Comparison of ENCODE assay signal across 1 cellular context in the genomic region with DNA sequence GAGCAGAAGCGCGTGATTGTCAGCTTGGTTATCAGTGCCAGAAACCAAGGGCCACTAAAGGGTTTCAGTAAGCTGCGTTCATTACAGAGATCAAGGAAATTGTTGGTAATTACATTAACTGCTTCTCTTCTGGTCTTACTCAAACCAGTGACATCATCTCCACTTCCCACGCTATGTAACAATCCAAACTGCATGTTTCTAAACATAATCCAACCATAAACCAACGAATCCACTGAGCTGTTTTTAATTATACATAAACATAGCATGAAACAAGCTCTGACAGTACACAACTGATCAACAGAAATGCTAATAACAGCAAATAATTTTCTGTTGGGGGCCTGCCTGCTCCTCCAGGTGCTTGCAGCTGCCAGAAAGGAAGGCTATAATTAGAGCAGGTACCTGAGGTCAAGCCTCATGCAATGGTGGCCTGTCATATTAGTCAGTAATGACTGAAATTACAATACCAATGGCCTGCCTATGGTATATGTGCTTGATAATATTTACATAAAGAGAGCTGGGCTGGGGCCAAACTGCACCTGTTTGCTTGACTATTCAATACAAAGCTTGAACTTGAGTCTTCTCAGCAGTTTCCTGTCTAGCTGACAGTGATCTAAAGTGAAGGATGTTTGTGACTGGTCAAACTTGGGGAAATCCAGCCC.
TF ChIP-seq lines count a peak whose summit lies in the region.

No MANE protein-coding gene starts in this region.

TF ChIP-seq in HepG2, 621 proteins besides CTCF, POLR2A, EP300 and RAD21 (continued from another document and continues in another):
- TF ChIP-seq ZNF225 (CRISPR knock-in tag; IDR thresholded peaks at IDR 0.05) (no peak), NR2F6 (IDR thresholded peaks at IDR 0.05) (no peak), NR2F6 (CRISPR knock-in tag; IDR thresholded peaks at IDR 0.05) (no peak), ZEB1 (IDR thresholded peaks at IDR 0.05; ENCODE audit: insufficient replicate concordance, low read depth) (no peak), ZSCAN29 (CRISPR knock-in tag; conservative IDR thresholded peaks at IDR 0.05) (no peak), CBFB (CRISPR knock-in tag; IDR thresholded peaks at IDR 0.05) (no peak), KLF16 (CRISPR knock-in tag; IDR thresholded peaks at IDR 0.05) (no peak), FOSL1 (CRISPR knock-in tag; IDR thresholded peaks at IDR 0.05; ENCODE audit: borderline replicate concordance) (no peak), NR2C2 (CRISPR knock-in tag; IDR thresholded peaks at IDR 0.05; ENCODE audit: borderline replicate concordance) (no peak), ZNF547 (CRISPR knock-in tag; IDR thresholded peaks at IDR 0.05) (no peak), ZNF652 (CRISPR knock-in tag; IDR thresholded peaks at IDR 0.05; ENCODE audit: borderline replicate concordance, low read depth) (no peak), ZNF333 (CRISPR knock-in tag; IDR thresholded peaks at IDR 0.05; ENCODE audit: borderline replicate concordance) (no peak), KLF9 (CRISPR knock-in tag; IDR thresholded peaks at IDR 0.05; ENCODE audit: low read depth) (no peak), AGO1 (IDR thresholded peaks at IDR 0.05; ENCODE audit: low read depth, low read length, poor library complexity, severe bottlenecking) (no peak), ZNF713 (CRISPR knock-in tag; IDR thresholded peaks at IDR 0.05) (no peak), RFXAP (CRISPR knock-in tag; IDR thresholded peaks at IDR 0.05; ENCODE audit: borderline replicate concordance) (no peak), FOXP1 (IDR thresholded peaks at IDR 0.05) (no peak), FOXP1 (CRISPR knock-in tag; IDR thresholded peaks at IDR 0.05) (no peak), ZNF432 (CRISPR knock-in tag; IDR thresholded peaks at IDR 0.05; ENCODE audit: borderline replicate concordance) (no peak), XRCC5 (optimal IDR thresholded peaks at IDR 0.05; ENCODE audit: low read length) (no peak), ZSCAN30 (CRISPR knock-in tag; IDR thresholded peaks at IDR 0.05) (no peak), ZNF326 (CRISPR knock-in tag; IDR thresholded peaks at IDR 0.05; ENCODE audit: borderline replicate concordance) (no peak), ZBTB3 (CRISPR knock-in tag; IDR thresholded peaks at IDR 0.05; ENCODE audit: borderline replicate concordance, low read depth) (peak; percentile 56; the same call in 1 of the 2 replicates)
- TF ChIP-seq, protein P1, sequence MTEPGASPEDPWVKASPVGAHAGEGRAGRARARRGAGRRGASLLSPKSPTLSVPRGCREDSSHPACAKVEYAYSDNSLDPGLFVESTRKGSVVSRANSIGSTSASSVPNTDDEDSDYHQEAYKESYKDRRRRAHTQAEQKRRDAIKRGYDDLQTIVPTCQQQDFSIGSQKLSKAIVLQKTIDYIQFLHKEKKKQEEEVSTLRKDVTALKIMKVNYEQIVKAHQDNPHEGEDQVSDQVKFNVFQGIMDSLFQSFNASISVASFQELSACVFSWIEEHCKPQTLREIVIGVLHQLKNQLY (CRISPR knock-in tag; IDR thresholded peaks at IDR 0.05): no peak
- TF ChIP-seq, protein P2, sequence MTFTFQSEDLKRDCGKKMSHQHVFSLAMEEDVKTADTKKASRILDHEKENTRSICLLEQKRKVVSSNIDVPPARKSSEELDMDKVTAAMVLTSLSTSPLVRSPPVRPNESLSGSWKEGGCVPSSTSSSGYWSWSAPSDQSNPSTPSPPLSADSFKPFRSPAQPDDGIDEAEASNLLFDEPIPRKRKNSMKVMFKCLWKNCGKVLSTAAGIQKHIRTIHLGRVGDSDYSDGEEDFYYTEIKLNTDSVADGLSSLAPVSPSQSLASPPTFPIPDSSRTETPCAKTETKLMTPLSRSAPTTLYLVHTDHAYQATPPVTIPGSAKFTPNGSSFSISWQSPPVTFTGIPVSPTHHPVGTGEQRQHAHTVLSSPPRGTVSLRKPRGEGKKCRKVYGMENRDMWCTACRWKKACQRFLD (CRISPR knock-in tag; IDR thresholded peaks at IDR 0.05; ENCODE audit: borderline replicate concordance): no peak
- TF ChIP-seq, protein P3, sequence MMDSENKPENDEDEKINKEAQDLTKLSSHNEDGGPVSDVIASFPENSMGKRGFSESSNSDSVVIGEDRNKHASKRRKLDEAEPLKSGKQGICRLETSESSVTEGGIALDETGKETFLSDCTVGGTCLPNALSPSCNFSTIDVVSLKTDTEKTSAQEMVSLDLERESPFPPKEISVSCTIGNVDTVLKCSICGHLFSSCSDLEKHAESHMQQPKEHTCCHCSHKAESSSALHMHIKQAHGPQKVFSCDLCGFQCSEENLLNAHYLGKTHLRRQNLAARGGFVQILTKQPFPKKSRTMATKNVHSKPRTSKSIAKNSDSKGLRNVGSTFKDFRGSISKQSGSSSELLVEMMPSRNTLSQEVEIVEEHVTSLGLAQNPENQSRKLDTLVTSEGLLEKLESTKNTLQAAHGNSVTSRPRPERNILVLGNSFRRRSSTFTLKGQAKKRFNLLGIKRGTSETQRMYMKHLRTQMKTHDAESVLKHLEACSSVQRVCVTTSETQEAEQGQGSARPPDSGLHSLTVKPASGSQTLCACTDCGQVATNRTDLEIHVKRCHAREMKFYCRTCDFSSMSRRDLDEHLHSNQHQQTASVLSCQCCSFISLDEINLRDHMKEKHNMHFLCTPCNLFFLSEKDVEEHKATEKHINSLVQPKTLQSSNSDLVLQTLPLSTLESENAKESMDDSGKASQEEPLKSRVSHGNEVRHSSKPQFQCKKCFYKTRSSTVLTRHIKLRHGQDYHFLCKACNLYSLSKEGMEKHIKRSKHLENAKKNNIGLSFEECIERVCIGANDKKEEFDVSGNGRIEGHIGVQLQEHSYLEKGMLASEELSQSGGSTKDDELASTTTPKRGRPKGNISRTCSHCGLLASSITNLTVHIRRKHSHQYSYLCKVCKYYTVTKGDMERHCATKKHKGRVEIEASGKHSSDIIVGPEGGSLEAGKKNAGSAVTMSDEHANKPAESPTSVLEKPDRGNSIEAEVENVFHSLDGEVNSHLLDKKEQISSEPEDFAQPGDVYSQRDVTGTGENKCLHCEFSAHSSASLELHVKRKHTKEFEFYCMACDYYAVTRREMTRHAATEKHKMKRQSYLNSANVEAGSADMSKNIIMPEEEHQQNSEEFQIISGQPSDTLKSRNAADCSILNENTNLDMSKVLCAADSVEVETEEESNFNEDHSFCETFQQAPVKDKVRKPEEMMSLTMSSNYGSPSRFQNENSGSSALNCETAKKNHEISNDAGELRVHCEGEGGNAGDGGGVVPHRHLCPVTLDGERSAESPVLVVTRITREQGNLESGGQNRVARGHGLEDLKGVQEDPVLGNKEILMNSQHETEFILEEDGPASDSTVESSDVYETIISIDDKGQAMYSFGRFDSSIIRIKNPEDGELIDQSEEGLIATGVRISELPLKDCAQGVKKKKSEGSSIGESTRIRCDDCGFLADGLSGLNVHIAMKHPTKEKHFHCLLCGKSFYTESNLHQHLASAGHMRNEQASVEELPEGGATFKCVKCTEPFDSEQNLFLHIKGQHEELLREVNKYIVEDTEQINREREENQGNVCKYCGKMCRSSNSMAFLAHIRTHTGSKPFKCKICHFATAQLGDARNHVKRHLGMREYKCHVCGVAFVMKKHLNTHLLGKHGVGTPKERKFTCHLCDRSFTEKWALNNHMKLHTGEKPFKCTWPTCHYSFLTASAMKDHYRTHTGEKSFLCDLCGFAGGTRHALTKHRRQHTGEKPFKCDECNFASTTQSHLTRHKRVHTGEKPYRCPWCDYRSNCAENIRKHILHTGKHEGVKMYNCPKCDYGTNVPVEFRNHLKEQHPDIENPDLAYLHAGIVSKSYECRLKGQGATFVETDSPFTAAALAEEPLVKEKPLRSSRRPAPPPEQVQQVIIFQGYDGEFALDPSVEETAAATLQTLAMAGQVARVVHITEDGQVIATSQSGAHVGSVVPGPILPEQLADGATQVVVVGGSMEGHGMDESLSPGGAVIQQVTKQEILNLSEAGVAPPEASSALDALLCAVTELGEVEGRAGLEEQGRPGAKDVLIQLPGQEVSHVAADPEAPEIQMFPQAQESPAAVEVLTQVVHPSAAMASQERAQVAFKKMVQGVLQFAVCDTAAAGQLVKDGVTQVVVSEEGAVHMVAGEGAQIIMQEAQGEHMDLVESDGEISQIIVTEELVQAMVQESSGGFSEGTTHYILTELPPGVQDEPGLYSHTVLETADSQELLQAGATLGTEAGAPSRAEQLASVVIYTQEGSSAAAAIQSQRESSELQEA (CRISPR knock-in tag; IDR thresholded peaks at IDR 0.05; ENCODE audit: not compliant biosample characterization): no peak
- TF ChIP-seq, protein P4, sequence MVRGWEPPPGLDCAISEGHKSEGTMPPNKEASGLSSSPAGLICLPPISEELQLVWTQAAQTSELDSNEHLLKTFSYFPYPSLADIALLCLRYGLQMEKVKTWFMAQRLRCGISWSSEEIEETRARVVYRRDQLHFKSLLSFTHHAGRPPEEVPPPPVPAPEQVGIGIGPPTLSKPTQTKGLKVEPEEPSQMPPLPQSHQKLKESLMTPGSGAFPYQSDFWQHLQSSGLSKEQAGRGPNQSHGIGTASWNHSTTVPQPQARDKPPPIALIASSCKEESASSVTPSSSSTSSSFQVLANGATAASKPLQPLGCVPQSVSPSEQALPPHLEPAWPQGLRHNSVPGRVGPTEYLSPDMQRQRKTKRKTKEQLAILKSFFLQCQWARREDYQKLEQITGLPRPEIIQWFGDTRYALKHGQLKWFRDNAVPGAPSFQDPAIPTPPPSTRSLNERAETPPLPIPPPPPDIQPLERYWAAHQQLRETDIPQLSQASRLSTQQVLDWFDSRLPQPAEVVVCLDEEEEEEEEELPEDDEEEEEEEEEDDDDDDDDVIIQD (CRISPR knock-in tag; IDR thresholded peaks at IDR 0.05; ENCODE audit: low read depth): no peak; the same call in 1 of the 2 replicates
- TF ChIP-seq, protein P5, sequence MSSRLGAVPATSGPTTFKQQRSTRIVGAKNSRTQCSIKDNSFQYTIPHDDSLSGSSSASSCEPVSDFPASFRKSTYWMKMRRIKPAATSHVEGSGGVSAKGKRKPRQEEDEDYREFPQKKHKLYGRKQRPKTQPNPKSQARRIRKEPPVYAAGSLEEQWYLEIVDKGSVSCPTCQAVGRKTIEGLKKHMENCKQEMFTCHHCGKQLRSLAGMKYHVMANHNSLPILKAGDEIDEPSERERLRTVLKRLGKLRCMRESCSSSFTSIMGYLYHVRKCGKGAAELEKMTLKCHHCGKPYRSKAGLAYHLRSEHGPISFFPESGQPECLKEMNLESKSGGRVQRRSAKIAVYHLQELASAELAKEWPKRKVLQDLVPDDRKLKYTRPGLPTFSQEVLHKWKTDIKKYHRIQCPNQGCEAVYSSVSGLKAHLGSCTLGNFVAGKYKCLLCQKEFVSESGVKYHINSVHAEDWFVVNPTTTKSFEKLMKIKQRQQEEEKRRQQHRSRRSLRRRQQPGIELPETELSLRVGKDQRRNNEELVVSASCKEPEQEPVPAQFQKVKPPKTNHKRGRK (CRISPR knock-in tag; IDR thresholded peaks at IDR 0.05): no peak
- TF ChIP-seq, protein P6, sequence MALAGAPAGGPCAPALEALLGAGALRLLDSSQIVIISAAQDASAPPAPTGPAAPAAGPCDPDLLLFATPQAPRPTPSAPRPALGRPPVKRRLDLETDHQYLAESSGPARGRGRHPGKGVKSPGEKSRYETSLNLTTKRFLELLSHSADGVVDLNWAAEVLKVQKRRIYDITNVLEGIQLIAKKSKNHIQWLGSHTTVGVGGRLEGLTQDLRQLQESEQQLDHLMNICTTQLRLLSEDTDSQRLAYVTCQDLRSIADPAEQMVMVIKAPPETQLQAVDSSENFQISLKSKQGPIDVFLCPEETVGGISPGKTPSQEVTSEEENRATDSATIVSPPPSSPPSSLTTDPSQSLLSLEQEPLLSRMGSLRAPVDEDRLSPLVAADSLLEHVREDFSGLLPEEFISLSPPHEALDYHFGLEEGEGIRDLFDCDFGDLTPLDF (CRISPR knock-in tag; IDR thresholded peaks at IDR 0.05): no peak
- TF ChIP-seq, protein P7, sequence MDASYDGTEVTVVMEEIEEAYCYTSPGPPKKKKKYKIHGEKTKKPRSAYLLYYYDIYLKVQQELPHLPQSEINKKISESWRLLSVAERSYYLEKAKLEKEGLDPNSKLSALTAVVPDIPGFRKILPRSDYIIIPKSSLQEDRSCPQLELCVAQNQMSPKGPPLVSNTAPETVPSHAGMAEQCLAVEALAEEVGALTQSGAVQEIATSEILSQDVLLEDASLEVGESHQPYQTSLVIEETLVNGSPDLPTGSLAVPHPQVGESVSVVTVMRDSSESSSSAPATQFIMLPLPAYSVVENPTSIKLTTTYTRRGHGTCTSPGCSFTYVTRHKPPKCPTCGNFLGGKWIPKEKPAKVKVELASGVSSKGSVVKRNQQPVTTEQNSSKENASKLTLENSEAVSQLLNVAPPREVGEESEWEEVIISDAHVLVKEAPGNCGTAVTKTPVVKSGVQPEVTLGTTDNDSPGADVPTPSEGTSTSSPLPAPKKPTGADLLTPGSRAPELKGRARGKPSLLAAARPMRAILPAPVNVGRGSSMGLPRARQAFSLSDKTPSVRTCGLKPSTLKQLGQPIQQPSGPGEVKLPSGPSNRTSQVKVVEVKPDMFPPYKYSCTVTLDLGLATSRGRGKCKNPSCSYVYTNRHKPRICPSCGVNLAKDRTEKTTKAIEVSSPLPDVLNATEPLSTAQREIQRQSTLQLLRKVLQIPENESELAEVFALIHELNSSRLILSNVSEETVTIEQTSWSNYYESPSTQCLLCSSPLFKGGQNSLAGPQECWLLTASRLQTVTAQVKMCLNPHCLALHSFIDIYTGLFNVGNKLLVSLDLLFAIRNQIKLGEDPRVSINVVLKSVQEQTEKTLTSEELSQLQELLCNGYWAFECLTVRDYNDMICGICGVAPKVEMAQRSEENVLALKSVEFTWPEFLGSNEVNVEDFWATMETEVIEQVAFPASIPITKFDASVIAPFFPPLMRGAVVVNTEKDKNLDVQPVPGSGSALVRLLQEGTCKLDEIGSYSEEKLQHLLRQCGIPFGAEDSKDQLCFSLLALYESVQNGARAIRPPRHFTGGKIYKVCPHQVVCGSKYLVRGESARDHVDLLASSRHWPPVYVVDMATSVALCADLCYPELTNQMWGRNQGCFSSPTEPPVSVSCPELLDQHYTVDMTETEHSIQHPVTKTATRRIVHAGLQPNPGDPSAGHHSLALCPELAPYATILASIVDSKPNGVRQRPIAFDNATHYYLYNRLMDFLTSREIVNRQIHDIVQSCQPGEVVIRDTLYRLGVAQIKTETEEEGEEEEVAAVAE (CRISPR knock-in tag; IDR thresholded peaks at IDR 0.05; ENCODE audit: borderline replicate concordance): no peak
- TF ChIP-seq, protein P8, sequence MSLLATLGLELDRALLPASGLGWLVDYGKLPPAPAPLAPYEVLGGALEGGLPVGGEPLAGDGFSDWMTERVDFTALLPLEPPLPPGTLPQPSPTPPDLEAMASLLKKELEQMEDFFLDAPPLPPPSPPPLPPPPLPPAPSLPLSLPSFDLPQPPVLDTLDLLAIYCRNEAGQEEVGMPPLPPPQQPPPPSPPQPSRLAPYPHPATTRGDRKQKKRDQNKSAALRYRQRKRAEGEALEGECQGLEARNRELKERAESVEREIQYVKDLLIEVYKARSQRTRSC (CRISPR knock-in tag; IDR thresholded peaks at IDR 0.05; ENCODE audit: low read depth): no peak
- TF ChIP-seq, protein P9, sequence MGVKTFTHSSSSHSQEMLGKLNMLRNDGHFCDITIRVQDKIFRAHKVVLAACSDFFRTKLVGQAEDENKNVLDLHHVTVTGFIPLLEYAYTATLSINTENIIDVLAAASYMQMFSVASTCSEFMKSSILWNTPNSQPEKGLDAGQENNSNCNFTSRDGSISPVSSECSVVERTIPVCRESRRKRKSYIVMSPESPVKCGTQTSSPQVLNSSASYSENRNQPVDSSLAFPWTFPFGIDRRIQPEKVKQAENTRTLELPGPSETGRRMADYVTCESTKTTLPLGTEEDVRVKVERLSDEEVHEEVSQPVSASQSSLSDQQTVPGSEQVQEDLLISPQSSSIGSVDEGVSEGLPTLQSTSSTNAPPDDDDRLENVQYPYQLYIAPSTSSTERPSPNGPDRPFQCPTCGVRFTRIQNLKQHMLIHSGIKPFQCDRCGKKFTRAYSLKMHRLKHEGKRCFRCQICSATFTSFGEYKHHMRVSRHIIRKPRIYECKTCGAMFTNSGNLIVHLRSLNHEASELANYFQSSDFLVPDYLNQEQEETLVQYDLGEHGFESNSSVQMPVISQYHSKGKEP (CRISPR knock-in tag; IDR thresholded peaks at IDR 0.05): no peak
